ENCODE assay signal across 11 cellular contexts in genomic region chr18:59142274-59142673, GRCh38. TPM values are rescaled to one million over a fixed set of nuclear protein-coding genes. Genes with fewer than 3 reads are reported as not detected.
DNase-seq lines count a peak whose midpoint lies in the region; ATAC-seq, FAIRE-seq and TF ChIP-seq lines count a peak whose summit lies in the region.
"Had no signal": no experiment of that assay in that cellular context is flagged by ENCODE, and none has a peak within 500 bp of the region (broad histone marks: within the 10 kb centered on the region; RNA-seq: fewer than 3 reads in every experiment).

No MANE protein-coding gene starts in this region.

- H3K27me3 Mint-ChIP-seq in activated T-cell treated with anti-CD3 and anti-CD28 coated beads, Interleukin-2, amount 50 U/mL, for 24 hours, result no peaks in the 10 kb centered on the region
- H3K27me3 Mint-ChIP-seq in activated T-helper 1 cell treated with anti-CD3 and anti-CD28 coated beads, Interleukin-12 subunit alpha, Interleukin-12 subunit beta, Interleukin-2, Interleukin-4 antibody, amounts not matched to agents 30 ng/mL and 10 ng/mL and 1 ng/mL, durations not matched to agents 14 hours and 24 hours and 36 hours (ENCODE audit: insufficient read depth), result peaks cover 1% of the 10 kb centered on the region

- WGBS in tibial nerve, 2 donors, result 49 to 54% methylated on average over 6 of the region's 6 CpGs

- no peaks in the 10 kb centered on the region for H3K27me3 ChIP-seq in tibial nerve
- H3K27me3 ChIP-seq: right atrium auricular region had no signal

- ATAC-seq in sciatic nerve, result no peak

- H3K27ac ChIP-seq in tibial nerve, result peak overlapping the region in 1 of 4 donors; percentile 33
- H3K27ac ChIP-seq: right atrium auricular region had no signal

- H3K27ac Mint-ChIP-seq in activated T-cell treated with anti-CD3 and anti-CD28 coated beads, Interleukin-2, amount 50 U/mL, for 24 hours, result peak overlapping the region; percentile 100
- H3K27ac Mint-ChIP-seq in activated T-helper 1 cell treated with anti-CD3 and anti-CD28 coated beads, Interleukin-12 subunit alpha, Interleukin-12 subunit beta, Interleukin-2, Interleukin-4 antibody, amounts not matched to agents 30 ng/mL and 10 ng/mL and 1 ng/mL, durations not matched to agents 14 hours and 24 hours and 36 hours, result peak overlapping the region; percentile 88

- TF ChIP-seq EP300 in tibial nerve (IDR thresholded peaks at IDR 0.05), result no peak

- peaks cover 25% of the 10 kb centered on the region for H3K36me3 Mint-ChIP-seq in activated T-cell treated with anti-CD3 and anti-CD28 coated beads, Interleukin-2, amount 50 U/mL, for 24 hours (ENCODE audit: low read depth)
- peaks cover 3% of the 10 kb centered on the region for H3K36me3 Mint-ChIP-seq in activated T-helper 1 cell treated with anti-CD3 and anti-CD28 coated beads, Interleukin-12 subunit alpha, Interleukin-12 subunit beta, Interleukin-2, Interleukin-4 antibody, amounts not matched to agents 30 ng/mL and 10 ng/mL and 1 ng/mL, durations not matched to agents 14 hours and 24 hours and 36 hours (ENCODE audit: low read depth)

- TF ChIP-seq POLR2A in tibial nerve (IDR thresholded peaks at IDR 0.05), result no peak

- no peaks in the 10 kb centered on the region for H3K9me3 Mint-ChIP-seq in activated T-cell treated with anti-CD3 and anti-CD28 coated beads, Interleukin-2, amount 50 U/mL, for 24 hours
- H3K9me3 Mint-ChIP-seq in activated T-helper 1 cell treated with anti-CD3 and anti-CD28 coated beads, Interleukin-12 subunit alpha, Interleukin-12 subunit beta, Interleukin-2, Interleukin-4 antibody, amounts not matched to agents 30 ng/mL and 10 ng/mL and 1 ng/mL, durations not matched to agents 14 hours and 24 hours and 36 hours, result no peaks in the 10 kb centered on the region

- no peaks in the 10 kb centered on the region for H3K36me3 ChIP-seq in tibial nerve
- H3K36me3 ChIP-seq: right atrium auricular region had no signal

- peaks cover 0 to 21% (median 15%) of the 10 kb centered on the region in 4 donors for H3K4me1 ChIP-seq in tibial nerve

- H3K4me1 Mint-ChIP-seq in activated T-cell treated with anti-CD3 and anti-CD28 coated beads, Interleukin-2, amount 50 U/mL, for 24 hours (ENCODE audit: low read depth), result peaks cover 68% of the 10 kb centered on the region
- H3K4me1 Mint-ChIP-seq in activated T-helper 1 cell treated with anti-CD3 and anti-CD28 coated beads, Interleukin-12 subunit alpha, Interleukin-12 subunit beta, Interleukin-2, Interleukin-4 antibody, amounts not matched to agents 30 ng/mL and 10 ng/mL and 1 ng/mL, durations not matched to agents 14 hours and 24 hours and 36 hours (ENCODE audit: low read depth), result peaks cover 55% of the 10 kb centered on the region

- peak overlapping the region; percentile 94 for H3K4me3 Mint-ChIP-seq in activated T-cell treated with anti-CD3 and anti-CD28 coated beads, Interleukin-2, amount 50 U/mL, for 24 hours
- peak overlapping the region; percentile 94 for H3K4me3 Mint-ChIP-seq in activated T-helper 1 cell treated with anti-CD3 and anti-CD28 coated beads, Interleukin-12 subunit alpha, Interleukin-12 subunit beta, Interleukin-2, Interleukin-4 antibody, amounts not matched to agents 30 ng/mL and 10 ng/mL and 1 ng/mL, durations not matched to agents 14 hours and 24 hours and 36 hours

- no peaks in the 10 kb centered on the region for H3K9me3 ChIP-seq in tibial nerve
- H3K9me3 ChIP-seq: right atrium auricular region had no signal

- no peak overlapping the region for H3K4me3 ChIP-seq in tibial nerve
- H3K4me3 ChIP-seq: right atrium auricular region had no signal

- TF ChIP-seq CTCF in tibial nerve (IDR thresholded peaks at IDR 0.05), result no peak

- intact Hi-C loops in activated T-helper 1 cell treated with anti-CD3 and anti-CD28 coated beads, Interleukin-12 subunit alpha, Interleukin-12 subunit beta, Interleukin-2, Interleukin-4 antibody, amounts not matched to agents 30 ng/mL and 10 ng/mL and 1 ng/mL, durations not matched to agents 14 hours and 24 hours and 36 hours (cut with micrococcal nuclease), result loop anchor here (5.0 to 10.0 kb wide), 5 partner anchors 470 to 1510 kb away; partner anchors contain the start of genes MALT1 and NEDD4L
- intact Hi-C loops in sciatic nerve (cut with DNase I), result no loop called here

- FAIRE-seq in GM19239 (lab: Jason Lieb, UNC), result peak; percentile 82

- DNase-seq in activated T-cell treated with anti-CD3 and anti-CD28 coated beads, Interleukin-2, amount 50 U/mL, for 24 hours, result no peak
- DNase-seq in activated T-cell treated with anti-CD3 and anti-CD28 coated beads, Interleukin-2, amount 50 U/mL, for 48 hours, result no peak
- DNase-seq in GM19239 (ENCODE audit: insufficient read length, low spot score) (no peak), pons (ENCODE audit: low spot score) (peak; percentile 49), OCI-M1 (lab: John Stamatoyannopoulos, UW) (no peak), tibial nerve (ENCODE audit: low spot score in 2 of 2) (no peak), sciatic nerve (ENCODE audit: low spot score) (no peak)
- DNase-seq in activated T-helper 1 cell treated with anti-CD3 and anti-CD28 coated beads, Interleukin-12 subunit alpha, Interleukin-12 subunit beta, Interleukin-2, Interleukin-4 antibody, amounts not matched to agents 30 ng/mL and 10 ng/mL and 1 ng/mL, durations not matched to agents 14 hours and 24 hours and 36 hours (ENCODE audit: low spot score), result no peak
- DNase-seq: mesendoderm, MV-4-11 had no signal

RNA-seq across cellular contexts. Expression of gene SEC11C, which starts 2.6 kb away (rescaled TPM):
- 147 and 148 TPM in 2 replicates for total RNA-seq in activated T-helper 1 cell treated with anti-CD3 and anti-CD28 coated beads, Interleukin-12 subunit alpha, Interleukin-12 subunit beta, Interleukin-2, Interleukin-4 antibody, amounts not matched to agents 30 ng/mL and 10 ng/mL and 1 ng/mL, durations not matched to agents 14 hours and 24 hours and 36 hours
- total RNA-seq in tibial nerve, result 10 to 100 TPM; 12.2 to 36.7 (median 30.2) TPM
- total RNA-seq in sciatic nerve, result 41.1 TPM
